In genomic region chr2:98935777-98936132, GRCh38 we compare ENCODE assay signal across 9 cellular contexts.
DNase-seq lines count a peak whose midpoint lies in the region; ATAC-seq and TF ChIP-seq lines count a peak whose summit lies in the region.
"Had no signal": no experiment of that assay in that cellular context is flagged by ENCODE, and none has a peak within 500 bp of the region (broad histone marks: within the 10 kb centered on the region; RNA-seq: fewer than 3 reads in every experiment).

No MANE protein-coding gene starts in this region.

- no peaks in the 10 kb centered on the region for H3K36me3 Mint-ChIP-seq in activated T-cell treated with anti-CD3 and anti-CD28 coated beads, Interleukin-2, amount 50 U/mL, for 24 hours (ENCODE audit: low read depth)
- H3K36me3 Mint-ChIP-seq: activated CD4-positive, alpha-beta memory T cell treated with anti-CD3 and anti-CD28 coated beads for 36 hours had no signal

- no peak overlapping the region for H3K9ac ChIP-seq in mucosa of rectum (ENCODE audit: low read depth in 1 of 2, low read length in 2 of 2)

- ATAC-seq in GM19395 (IDR thresholded peaks at IDR 0.05; ENCODE audit: unreplicated experiment) (no peak), HG03095 (IDR thresholded peaks at IDR 0.05; ENCODE audit: unreplicated experiment) (no peak)

- no peaks in the 10 kb centered on the region for H3K9me3 ChIP-seq in mucosa of rectum (ENCODE audit: control insufficient read depth in 2 of 2, low read length in 2 of 2)
- no peaks in the 10 kb centered on the region for H3K9me3 ChIP-seq in tibial artery

- intact Hi-C loops in tibial artery (cut with DNase I; ENCODE audit: low total_unique reads): no loop called here

- H3K4me1 ChIP-seq in mucosa of rectum (ENCODE audit: control insufficient read depth in 2 of 2, insufficient read depth in 2 of 2, low read length in 2 of 2) (peaks cover 2 to 10% of the 10 kb centered on the region in 2 donors), tibial artery (peaks cover 0 to 20% (median 16%) of the 10 kb centered on the region in 4 donors)

- no peaks in the 10 kb centered on the region for H3K9me3 Mint-ChIP-seq in activated T-cell treated with anti-CD3 and anti-CD28 coated beads, Interleukin-2, amount 50 U/mL, for 24 hours
- H3K9me3 Mint-ChIP-seq: activated CD4-positive, alpha-beta memory T cell treated with anti-CD3 and anti-CD28 coated beads for 36 hours had no signal

- peaks cover 14% of the 10 kb centered on the region for H3K4me1 Mint-ChIP-seq in activated T-cell treated with anti-CD3 and anti-CD28 coated beads, Interleukin-2, amount 50 U/mL, for 24 hours (ENCODE audit: low read depth)

- TF ChIP-seq CTCF in coronary artery (IDR thresholded peaks at IDR 0.05): no peak
- no peak for TF ChIP-seq CTCF in tibial artery (IDR thresholded peaks at IDR 0.05)

- DNase-seq in activated T-cell treated with anti-CD3 and anti-CD28 coated beads, Interleukin-2, amount 50 U/mL, for 24 hours: peak; percentile 37
- no peak for DNase-seq in activated T-cell treated with anti-CD3 and anti-CD28 coated beads for 4 hours
- no peak for DNase-seq in coronary artery (ENCODE audit: low spot score)
- no peak for DNase-seq in tibial artery
- DNase-seq in UCSD-AML1 (lab: John Stamatoyannopoulos, UW; ENCODE audit: unreplicated experiment): no peak

- H3K27ac Mint-ChIP-seq in activated T-cell treated with anti-CD3 and anti-CD28 coated beads, Interleukin-2, amount 50 U/mL, for 24 hours: no peak overlapping the region
- H3K27ac Mint-ChIP-seq: activated CD4-positive, alpha-beta memory T cell treated with anti-CD3 and anti-CD28 coated beads for 36 hours had no signal

- H3K27ac ChIP-seq in coronary artery (no peak overlapping the region), mucosa of rectum (ENCODE audit: low read depth in 2 of 2, low read length in 2 of 2) (no peak overlapping the region), tibial artery (no peak overlapping the region)

- no peak overlapping the region for H3K4me3 Mint-ChIP-seq in activated T-cell treated with anti-CD3 and anti-CD28 coated beads, Interleukin-2, amount 50 U/mL, for 24 hours

- H3K4me3 ChIP-seq in coronary artery: peak overlapping the region; percentile 76
- H3K4me3 ChIP-seq in mucosa of rectum (ENCODE audit: low read length in 2 of 2): peak overlapping the region; percentile 4 to 30
- peak overlapping the region; percentile 40 to 52 for H3K4me3 ChIP-seq in tibial artery

- peaks cover 28 to 41% of the 10 kb centered on the region in 2 donors for H3K27me3 ChIP-seq in mucosa of rectum (ENCODE audit: control insufficient read depth in 2 of 2, insufficient read depth in 2 of 2, low read length in 2 of 2)
- peaks cover 0 to 38% of the 10 kb centered on the region in 2 donors for H3K27me3 ChIP-seq in tibial artery

- H3K36me3 ChIP-seq in mucosa of rectum (ENCODE audit: control insufficient read depth in 2 of 2, insufficient read depth in 2 of 2, low read length in 2 of 2) (no peaks in the 10 kb centered on the region), tibial artery (no peaks in the 10 kb centered on the region)

- peaks cover 71% of the 10 kb centered on the region for H3K27me3 Mint-ChIP-seq in activated T-cell treated with anti-CD3 and anti-CD28 coated beads, Interleukin-2, amount 50 U/mL, for 24 hours

Comparison
In these comparisons a context has a peak if more than half of its experiments do, and no peak if none do; other contexts are left out.
1. H3K4me3 ChIP-seq: peak in every context shown above with its lines; median percentile 76 in coronary artery; 46 in tibial artery; 17 in mucosa of rectum.